Comparison of ENCODE assay signal across 17 cellular contexts in the genomic region with DNA sequence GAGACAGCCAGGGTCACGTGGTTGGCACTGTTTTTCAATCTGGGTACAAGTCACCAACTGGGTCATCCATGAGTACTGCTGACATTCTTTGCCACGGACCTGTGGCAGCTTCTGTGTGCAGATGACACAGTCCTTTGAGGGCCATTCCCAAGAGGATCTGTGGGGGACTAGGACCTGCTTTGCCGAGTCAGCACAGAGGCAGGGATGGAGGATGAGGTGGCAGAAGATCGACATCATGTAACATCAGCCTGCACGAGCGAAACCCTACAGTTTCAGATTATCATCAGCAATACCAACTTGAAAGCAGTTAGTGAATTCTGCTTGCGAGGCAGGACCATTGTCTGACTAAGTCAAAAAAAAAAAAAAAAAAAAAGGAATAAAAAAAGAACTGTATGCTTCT.
DNase-seq lines count a peak whose midpoint lies in the region; ATAC-seq, FAIRE-seq and TF ChIP-seq lines count a peak whose summit lies in the region.
"Had no signal": no experiment of that assay in that cellular context is flagged by ENCODE, and none has a peak within 500 bp of the region (broad histone marks: within the 10 kb centered on the region; RNA-seq: fewer than 3 reads in every experiment).

No MANE protein-coding gene starts in this region.

- H3K79me1 ChIP-seq in H1 (ENCODE audit: low read depth, low read length) = no peaks in the 10 kb centered on the region

- H3K36me3 ChIP-seq in H1 (ENCODE audit: control insufficient read depth in 2 of 4, insufficient read depth in 4 of 4, low read length in 3 of 4) = no peaks in the 10 kb centered on the region
- peaks cover 0 to 21% (median 0%) of the 10 kb centered on the region in 3 donors for H3K36me3 ChIP-seq in esophagus squamous epithelium
- no peaks in the 10 kb centered on the region for H3K36me3 ChIP-seq in uterus
- H3K36me3 ChIP-seq: ovary, thoracic aorta had no signal

- H3K27ac ChIP-seq in H1 (ENCODE audit: low read depth, low read length) (no peak overlapping the region), esophagus squamous epithelium (no peak overlapping the region), uterus (no peak overlapping the region)
- H3K27ac ChIP-seq: ovary, skin epidermis, thoracic aorta had no signal

- H3K4me2 ChIP-seq in H1 (ENCODE audit: insufficient read depth in 1 of 2, low read depth in 2 of 2, low read length in 2 of 2) = no peak overlapping the region

- ATAC-seq in activated CD4-positive, CD25-positive, alpha-beta regulatory T cell treated with anti-CD3 and anti-CD28 coated beads, Interleukin-2, amount 50 U/mL, for 24 hours = peak; percentile 24 to 30
- ATAC-seq in stimulated activated naive B cell treated with anti-CD40 and anti-IgM and Interleukin-4, amounts not matched to agents 10 μg/mL and 1 μg/mL and 100 μg/mL, for 72 hours (replicated peaks) = peak; percentile 32 to 40

- H3K79me2 ChIP-seq in H1 (ENCODE audit: control insufficient read depth in 1 of 2, insufficient read depth in 2 of 2, low read length in 2 of 2) = no peaks in the 10 kb centered on the region

- H3K36me3 Mint-ChIP-seq in stimulated activated naive B cell treated with anti-CD40 and anti-IgM and Interleukin-4, amounts not matched to agents 10 μg/mL and 1 μg/mL and 100 μg/mL, for 72 hours = peaks cover 3 to 18% of the 10 kb centered on the region in 2 donors

- no peaks in the 10 kb centered on the region for H3K9me3 Mint-ChIP-seq in stimulated activated naive B cell treated with anti-CD40 and anti-IgM and Interleukin-4, amounts not matched to agents 10 μg/mL and 1 μg/mL and 100 μg/mL, for 72 hours
- H3K9me3 Mint-ChIP-seq: brain had no signal

- no peaks in the 10 kb centered on the region for H3K27me3 Mint-ChIP-seq in stimulated activated naive B cell treated with anti-CD40 and anti-IgM and Interleukin-4, amounts not matched to agents 10 μg/mL and 1 μg/mL and 100 μg/mL, for 72 hours
- H3K27me3 Mint-ChIP-seq: brain had no signal

- H3K27ac Mint-ChIP-seq in stimulated activated naive B cell treated with anti-CD40 and anti-IgM and Interleukin-4, amounts not matched to agents 10 μg/mL and 1 μg/mL and 100 μg/mL, for 72 hours = peak overlapping the region; percentile 62
- H3K27ac Mint-ChIP-seq: brain had no signal

- intact Hi-C loops in esophagus squamous epithelium (cut with DNase I) = no loop called here
- intact Hi-C loops in uterus (cut with DNase I; ENCODE audit: low total_unique reads) = no loop called here

- no peak overlapping the region for H3K18ac ChIP-seq in H1 (ENCODE audit: extremely low read depth, low read length)

- H2BK20ac ChIP-seq in H1 (ENCODE audit: low read length) = no peak overlapping the region

- no peak overlapping the region for H2BK15ac ChIP-seq in H1 (ENCODE audit: low read length)

- H3K27me3 ChIP-seq in H1 (replicated peaks in 1 of 4; ENCODE audit: control insufficient read depth in 3 of 4, extremely low read depth in 1 of 4, insufficient read depth in 3 of 4, low read length in 3 of 4) (no peaks in the 10 kb centered on the region), esophagus squamous epithelium (no peaks in the 10 kb centered on the region), uterus (no peaks in the 10 kb centered on the region)
- H3K27me3 ChIP-seq: ovary had no signal

- peaks cover 39 to 88% of the 10 kb centered on the region in 2 donors for H3K4me1 Mint-ChIP-seq in stimulated activated naive B cell treated with anti-CD40 and anti-IgM and Interleukin-4, amounts not matched to agents 10 μg/mL and 1 μg/mL and 100 μg/mL, for 72 hours

- H2BK5ac ChIP-seq in H1 (ENCODE audit: low read depth, low read length) = no peak overlapping the region

- H3K9me3 ChIP-seq in H1 (ENCODE audit: insufficient read depth in 2 of 2, low read depth in 1 of 2, low read length in 1 of 2) = no peaks in the 10 kb centered on the region
- H3K9me3 ChIP-seq in esophagus squamous epithelium = no peaks in the 10 kb centered on the region
- H3K9me3 ChIP-seq in uterus = no peaks in the 10 kb centered on the region
- H3K9me3 ChIP-seq: ovary, thoracic aorta had no signal

- H3K23me2 ChIP-seq in H1 (ENCODE audit: low read depth, low read length) = no peaks in the 10 kb centered on the region

- H2BK12ac ChIP-seq in H1 (ENCODE audit: low read depth, low read length) = no peak overlapping the region

- no peak overlapping the region for H2BK120ac ChIP-seq in H1 (replicated peaks; ENCODE audit: low read depth, low read length)

- H4K8ac ChIP-seq in H1 (ENCODE audit: extremely low read depth, insufficient read depth, low read length) = no peak overlapping the region

- H3K4me1 ChIP-seq in H1 (replicated peaks in 1 of 4; ENCODE audit: control insufficient read depth in 3 of 4, insufficient read depth in 4 of 4, low read length in 3 of 4) (no peaks in the 10 kb centered on the region), esophagus squamous epithelium (peaks cover 0 to 6% (median 0%) of the 10 kb centered on the region in 3 donors), uterus (no peaks in the 10 kb centered on the region)

- 0 out of 7 replicates have a peak overlapping the region, but pooled peaks of 1 of the 4 experiments have one; percentile 7 for H3K9ac ChIP-seq in H1 (replicated peaks in 1 of 4; ENCODE audit: extremely low read depth in 1 of 4, low read depth in 3 of 4, low read length in 3 of 4)

- TF ChIP-seq EP300 in H1 (IDR thresholded peaks at IDR 0.05; ENCODE audit: borderline replicate concordance in 1 of 2, low read depth in 2 of 2, low read length in 2 of 2) = no peak

- no peak overlapping the region for H3K14ac ChIP-seq in H1 (ENCODE audit: insufficient read length)

- DNase-seq in activated CD8-positive, alpha-beta memory T cell treated with anti-CD3 and anti-CD28 coated beads, Interleukin-2, amount 50 U/mL, for 48 hours = peak; percentile 68
- no peak for DNase-seq in activated CD8-positive, alpha-beta memory T cell treated with anti-CD3 and anti-CD28 coated beads for 24 hours
- DNase-seq in H1 (ENCODE audit: low read depth in 1 of 2, low spot score in 2 of 2) (no peak), esophagus squamous epithelium (lab: John Stamatoyannopoulos, UW) (no peak), iPS-NIHi7 (ENCODE audit: extremely low spot score) (no peak), uterus (no peak)
- peak; percentile 21 for DNase-seq in stimulated activated naive B cell treated with anti-CD40 and anti-IgM and Interleukin-4, amounts not matched to agents 10 μg/mL and 1 μg/mL and 100 μg/mL, for 72 hours
- DNase-seq: activated gamma-delta T cell, GDM1, hypothalamus, left cardiac atrium, NCI-H1436, ovary had no signal

- H2AK5ac ChIP-seq in H1 (ENCODE audit: low read depth, low read length) = no peak overlapping the region

- CTCF ChIA-PET in H1 (lab: Charles Lee; ENCODE audit: partially characterized antibody) = interaction anchor here (1.2 to 1.9 kb wide), 3 partner anchors 23 to 42 kb away, joined by 3 to 6 read pairs (median 4); no protein-coding TSS in a partner anchor

- peak overlapping the region in 1 of 2 donors; percentile 46 for H3K4me3 Mint-ChIP-seq in stimulated activated naive B cell treated with anti-CD40 and anti-IgM and Interleukin-4, amounts not matched to agents 10 μg/mL and 1 μg/mL and 100 μg/mL, for 72 hours
- H3K4me3 Mint-ChIP-seq: brain had no signal

- no peak overlapping the region for H3K56ac ChIP-seq in H1 (replicated peaks; ENCODE audit: insufficient read length, low read depth, low read length)

- no peak for TF ChIP-seq POLR2A in H1 (IDR thresholded peaks at IDR 0.05; ENCODE audit: control extremely low read depth in 1 of 2, low read depth in 2 of 2, low read length in 2 of 2)
- TF ChIP-seq POLR2A in esophagus squamous epithelium (IDR thresholded peaks at IDR 0.05) = no peak
- no peak for TF ChIP-seq POLR2A in uterus (IDR thresholded peaks at IDR 0.05)

- H4K91ac ChIP-seq in H1 (replicated peaks; ENCODE audit: insufficient read length, low read length) = no peak overlapping the region

- TF ChIP-seq CTCF in H1 (IDR thresholded peaks at IDR 0.05; ENCODE audit: control extremely low read depth in 1 of 3, insufficient read depth in 1 of 3, low read depth in 1 of 3, low read length in 3 of 3) (no peak), esophagus squamous epithelium (IDR thresholded peaks at IDR 0.05) (no peak), uterus (IDR thresholded peaks at IDR 0.05) (no peak)

- no peak overlapping the region for H4K5ac ChIP-seq in H1 (ENCODE audit: insufficient read length, low read depth, low read length)

- POLR2A ChIA-PET in H1 (lab: Charles Lee; ENCODE audit: partially characterized antibody) = no interaction called here

- H3K23ac ChIP-seq in H1 (ENCODE audit: insufficient read length) = no peak overlapping the region

- H3K4ac ChIP-seq in H1 (replicated peaks; ENCODE audit: insufficient read length, low read depth, low read length) = no peak overlapping the region

- 73% methylated on average over 7 of the region's 7 CpGs; no CpG with 5 or more reads in 1 of the 2 experiments for WGBS in H1 (ENCODE audit: extremely low coverage in 1 of 2, insufficient coverage in 1 of 2, insufficient read length in 1 of 2, insufficient replicate concordance in 2 of 2, low coverage in 1 of 2, low lambda C conversion rate in 2 of 2, missing lambda C conversion rate in 1 of 2), 2 experiments
- 57 to 70% methylated on average over 6 to 7 of the region's 7 CpGs for WGBS in esophagus squamous epithelium, 2 donors

- no peak overlapping the region for H2AFZ ChIP-seq in H1 (ENCODE audit: low read length)

- H4K20me1 ChIP-seq in H1 (replicated peaks in 1 of 2; ENCODE audit: control insufficient read depth in 1 of 2, insufficient read depth in 2 of 2, low read length in 2 of 2) = no peaks in the 10 kb centered on the region

- H3K4me3 ChIP-seq in H1 (ENCODE audit: extremely low read depth in 1 of 4, insufficient read depth in 2 of 4, low read depth in 3 of 4, low read length in 4 of 4) (no peak overlapping the region), esophagus squamous epithelium (no peak overlapping the region), uterus (no peak overlapping the region)
- H3K4me3 ChIP-seq: ovary, skin epidermis, thoracic aorta had no signal

- no peak for TF ChIP-seq RAD21 in H1 (IDR thresholded peaks at IDR 0.05 in 1 of 2, conservative IDR thresholded peaks at IDR 0.05 in 1 of 2; ENCODE audit: low read depth in 2 of 2, low read length in 2 of 2)

- no peak for FAIRE-seq in H1 (lab: Jason Lieb, UNC)

TF ChIP-seq in H1, 55 proteins besides CTCF, POLR2A, EP300 and RAD21 (continues in another document):
- no peak for TF ChIP-seq RNF2 (IDR thresholded peaks at IDR 0.05; ENCODE audit: borderline replicate concordance, low read depth, low read length, missing control alignments, poor library complexity, severe bottlenecking)
- TF ChIP-seq, protein P1, sequence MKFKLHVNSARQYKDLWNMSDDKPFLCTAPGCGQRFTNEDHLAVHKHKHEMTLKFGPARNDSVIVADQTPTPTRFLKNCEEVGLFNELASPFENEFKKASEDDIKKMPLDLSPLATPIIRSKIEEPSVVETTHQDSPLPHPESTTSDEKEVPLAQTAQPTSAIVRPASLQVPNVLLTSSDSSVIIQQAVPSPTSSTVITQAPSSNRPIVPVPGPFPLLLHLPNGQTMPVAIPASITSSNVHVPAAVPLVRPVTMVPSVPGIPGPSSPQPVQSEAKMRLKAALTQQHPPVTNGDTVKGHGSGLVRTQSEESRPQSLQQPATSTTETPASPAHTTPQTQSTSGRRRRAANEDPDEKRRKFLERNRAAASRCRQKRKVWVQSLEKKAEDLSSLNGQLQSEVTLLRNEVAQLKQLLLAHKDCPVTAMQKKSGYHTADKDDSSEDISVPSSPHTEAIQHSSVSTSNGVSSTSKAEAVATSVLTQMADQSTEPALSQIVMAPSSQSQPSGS (IDR thresholded peaks at IDR 0.05; ENCODE audit: low read length) = no peak

Comparison
In these comparisons a context has a peak if more than half of its experiments do, and no peak if none do; other contexts are left out.
1. DNase-seq: peak in activated CD8-positive, alpha-beta memory T cell treated with anti-CD3 and anti-CD28 coated beads, Interleukin-2, amount 50 U/mL, for 48 hours (single experiment) and stimulated activated naive B cell treated with anti-CD40 and anti-IgM and Interleukin-4, amounts not matched to agents 10 μg/mL and 1 μg/mL and 100 μg/mL, for 72 hours (single experiment); none in activated CD8-positive, alpha-beta memory T cell treated with anti-CD3 and anti-CD28 coated beads for 24 hours (single experiment), H1 (0 of 2), esophagus squamous epithelium (single experiment), iPS-NIHi7 (single experiment) and uterus (0 of 2).